Comparison of ENCODE assay signal across 8 cellular contexts in the genomic region with DNA sequence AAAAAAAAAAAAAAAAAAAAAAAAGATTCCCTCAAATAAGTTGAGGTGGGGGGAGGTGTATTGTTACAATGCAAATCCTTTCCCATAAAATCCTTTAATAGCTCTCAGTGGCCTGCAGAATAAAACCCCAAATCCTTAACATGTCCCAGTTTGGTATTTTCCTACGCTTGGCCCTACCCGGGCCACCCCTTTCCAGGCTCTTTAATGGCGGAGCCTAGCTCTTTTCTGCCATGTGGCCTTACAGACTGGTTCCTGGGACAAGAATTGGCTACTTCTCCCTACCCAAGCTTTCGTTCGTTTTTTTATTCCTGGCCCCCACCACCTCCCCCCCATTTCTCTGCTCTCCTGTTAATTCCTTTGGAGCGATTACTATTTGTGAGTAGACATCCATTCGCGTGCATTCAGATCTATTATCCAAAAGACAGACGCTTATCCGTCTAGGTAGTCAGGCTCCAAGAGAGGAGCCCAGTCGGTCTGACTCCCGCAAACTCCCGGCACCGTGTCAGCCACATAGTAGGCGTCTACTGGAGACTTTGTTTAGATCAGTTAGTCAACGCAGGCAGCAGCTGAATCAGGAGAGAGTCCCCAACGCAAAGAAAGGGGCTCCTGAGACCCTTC. TPM values are rescaled to one million over a fixed set of nuclear protein-coding genes. Genes with fewer than 3 reads are reported as not detected.
DNase-seq lines count a peak whose midpoint lies in the region; ATAC-seq and TF ChIP-seq lines count a peak whose summit lies in the region.

No MANE protein-coding gene starts in this region.

- POLR2A ChIA-PET in AG04449 (lab: Yijun Ruan, JAX): interaction anchor here (0.6 kb wide), 1 partner anchor 23 kb away, joined by 3 read pairs; no protein-coding TSS in a partner anchor
- POLR2A ChIA-PET in GM10248 (lab: Yijun Ruan, JAX): no interaction called here

- no peaks in the 10 kb centered on the region for H3K27me3 ChIP-seq in muscle layer of duodenum (ENCODE audit: low read depth, low read length)

- H3K36me3 ChIP-seq in muscle layer of duodenum (ENCODE audit: control insufficient read depth in 1 of 2, insufficient read depth in 2 of 2, low read length in 2 of 2): peaks cover 0 to 4% of the 10 kb centered on the region in 2 donors

- H3K4me1 ChIP-seq in muscle layer of duodenum (ENCODE audit: control insufficient read depth in 1 of 2, insufficient read depth in 2 of 2, low read length in 2 of 2): peaks cover 22 to 34% of the 10 kb centered on the region in 2 donors

- H3K27ac ChIP-seq in muscle layer of duodenum (ENCODE audit: low read length): peak overlapping the region; percentile 95

- no peak for TF ChIP-seq CTCF in AG04449 (IDR thresholded peaks at IDR 0.05; ENCODE audit: insufficient read depth, low read length, missing control alignments)
- no peak for TF ChIP-seq CTCF in choroid plexus epithelial cell (conservative IDR thresholded peaks at IDR 0.05; ENCODE audit: low read depth, low read length)
- no peak for TF ChIP-seq CTCF in GM10248 (IDR thresholded peaks at IDR 0.05; ENCODE audit: control extremely low read depth, extremely low read depth, low read depth, missing control alignments)

- no peaks in the 10 kb centered on the region for H3K9me3 ChIP-seq in muscle layer of duodenum (ENCODE audit: control insufficient read depth in 1 of 2, low read length in 2 of 2)

- peak overlapping the region; percentile 41 for H3K4me3 ChIP-seq in AG04449 (ENCODE audit: low read depth, low read length)
- H3K4me3 ChIP-seq in Jurkat, Clone E6-1 (ENCODE audit: low read length): peak overlapping the region; percentile 81
- H3K4me3 ChIP-seq in choroid plexus epithelial cell (ENCODE audit: low read depth, low read length): peak overlapping the region; percentile 99
- peak overlapping the region; percentile 74 to 85 for H3K4me3 ChIP-seq in muscle layer of duodenum (ENCODE audit: low read depth in 1 of 2, low read length in 2 of 2)

- DNase-seq in AG04449 (ENCODE audit: low read depth, low spot score) (no peak), choroid plexus epithelial cell (ENCODE audit: low read depth) (no peak), GM10248 (ENCODE audit: extremely low spot score) (no peak), DMS79 (lab: John Stamatoyannopoulos, UW) (no peak), GM19240 (ENCODE audit: insufficient read length, low spot score) (no peak)
- DNase-seq in Jurkat, Clone E6-1 (ENCODE audit: low read depth, low spot score): no peak

- ATAC-seq in HG03175 (IDR thresholded peaks at IDR 0.05; ENCODE audit: unreplicated experiment): no peak

- CTCF ChIA-PET in AG04449 (lab: Yijun Ruan, JAX) (interaction anchor here (0.5 to 3.1 kb wide), 14 partner anchors 8 to 321 kb away, joined by 3 to 24 read pairs (median 4); no protein-coding TSS in a partner anchor), GM10248 (lab: Yijun Ruan, JAX) (interaction anchor here (0.7 to 1.5 kb wide), 7 partner anchors 8 to 231 kb away, joined by 3 to 10 read pairs (median 3); no protein-coding TSS in a partner anchor)

RNA-seq across cellular contexts. Expression of a gene that starts 0.8 kb away (rescaled TPM):
- 43.4 TPM for polyA plus RNA-seq in Jurkat, Clone E6-1 (2012; ENCODE audit: insufficient read depth, insufficient read length)

RNA-seq across cellular contexts. Expression of a gene that starts 5.4 kb away (rescaled TPM):
- polyA plus RNA-seq in Jurkat, Clone E6-1 (2012; ENCODE audit: insufficient read depth, insufficient read length): 351 TPM

RNA-seq across cellular contexts. Expression of a gene that starts 6.2 kb away (rescaled TPM):
- polyA plus RNA-seq in Jurkat, Clone E6-1 (2012; ENCODE audit: insufficient read depth, insufficient read length): 75.1 TPM

RNA-seq across cellular contexts. Expression of a gene that starts 31.5 kb away (rescaled TPM):
- 109 TPM for polyA plus RNA-seq in Jurkat, Clone E6-1 (2012; ENCODE audit: insufficient read depth, insufficient read length)

RNA-seq across cellular contexts. Expression of a gene that starts 34.6 kb away (rescaled TPM):
- polyA plus RNA-seq in Jurkat, Clone E6-1 (2012; ENCODE audit: insufficient read depth, insufficient read length): 1.4 TPM

Comparison
In these comparisons a context has a peak if more than half of its experiments do, and no peak if none do; other contexts are left out.
1. H3K4me3 ChIP-seq: peak in every context shown above with its lines; median percentile 99 in choroid plexus epithelial cell; 81 in Jurkat, Clone E6-1; 80 in muscle layer of duodenum; 41 in AG04449.